20 cellular contexts compared by ENCODE assay signal in genomic region chr16:88973415-88974050, GRCh38. TPM values are rescaled to one million over a fixed set of nuclear protein-coding genes. Genes with fewer than 3 reads are reported as not detected.
DNase-seq lines count a peak whose midpoint lies in the region; TF ChIP-seq lines count a peak whose summit lies in the region.
"Had no signal": no experiment of that assay in that cellular context is flagged by ENCODE, and none has a peak within 500 bp of the region (broad histone marks: within the 10 kb centered on the region; RNA-seq: fewer than 3 reads in every experiment).

No MANE protein-coding gene starts in this region.

- peaks cover 100% of the 10 kb centered on the region for H3K4me1 ChIP-seq in OCI-LY3 (ENCODE audit: low read length)

- H3K27me3 Mint-ChIP-seq in CD14-positive monocyte (ENCODE audit: low read depth in 3 of 3) (peaks cover 0 to 15% (median 8%) of the 10 kb centered on the region in 3 donors), neural crest cell (ENCODE audit: low read depth) (no peaks in the 10 kb centered on the region)

- H3K27ac ChIP-seq in OCI-LY3 (ENCODE audit: low read length) (peak overlapping the region; percentile 91), WERI-Rb-1 (no peak overlapping the region)

- H3K4me3 Mint-ChIP-seq in CD14-positive monocyte (peak overlapping the region; percentile 61 to 99), neural crest cell (no peak overlapping the region)
- H3K4me3 Mint-ChIP-seq: HFFc6 had no signal

- TF ChIP-seq CTCF in CD14-positive monocyte (IDR thresholded peaks at IDR 0.05) (no peak), GM12875 (IDR thresholded peaks at IDR 0.05; ENCODE audit: borderline replicate concordance, insufficient read depth, low read depth, low read length) (no peak), OCI-LY3 (IDR thresholded peaks at IDR 0.05; ENCODE audit: low read depth, low read length) (no peak), neural crest cell (conservative IDR thresholded peaks at IDR 0.05) (no peak), WERI-Rb-1 (IDR thresholded peaks at IDR 0.05; ENCODE audit: low read depth, low read length) (no peak)

- peaks cover 82% of the 10 kb centered on the region for H3K4me1 Mint-ChIP-seq in CD14-positive monocyte
- peaks cover 10% of the 10 kb centered on the region for H3K4me1 Mint-ChIP-seq in neural crest cell

- intact Hi-C loops in CD14-positive monocyte (cut with micrococcal nuclease): no loop called here

- H3K9me3 ChIP-seq in OCI-LY3 (ENCODE audit: insufficient read depth, low read length): no peaks in the 10 kb centered on the region
- H3K9me3 ChIP-seq in WERI-Rb-1 (ENCODE audit: severe bottlenecking): no peaks in the 10 kb centered on the region
- H3K9me3 ChIP-seq: MG63 had no signal

- in situ Hi-C loops in ACHN (cut with HindIII; ENCODE audit: low pct_ligation_motif_present, low pct_unique_long_range_greater_than_20kb, low sequenced_read_pairs): no loop called here

- H2AFZ ChIP-seq in OCI-LY3 (ENCODE audit: low read depth, low read length): no peak overlapping the region

- H3K9ac ChIP-seq in OCI-LY3 (ENCODE audit: low read length): peak overlapping the region; percentile 92; the same call in 1 of the 2 replicates

- DNase-seq in CD14-positive monocyte (ENCODE audit: low spot score) (no peak), neural crest cell (ENCODE audit: low read depth, low spot score) (no peak), germinal center (ENCODE audit: low spot score) (no peak), ACHN (no peak), WERI-Rb-1 (no peak)
- DNase-seq in activated CD8-positive, alpha-beta memory T cell treated with anti-CD3 and anti-CD28 coated beads, Interleukin-2, amount 50 U/mL, for 48 hours: no peak
- DNase-seq: COR-L47, DMS 273 treated with DMSO at 0.1 percent for 48 hours, DND-41, HFFc6, Karpas-422, MG63, NCI-H1092 treated with DMSO at 0.1 percent for 48 hours, NCI-H146, NCI-H2029 treated with DMSO at 0.1 percent for 48 hours, NCI-H2171, NCI-H526, SIG-M5 had no signal

- H4K20me1 ChIP-seq in OCI-LY3 (ENCODE audit: insufficient read depth, low read length): no peaks in the 10 kb centered on the region

- H3K27ac Mint-ChIP-seq in CD14-positive monocyte (no peak overlapping the region), neural crest cell (ENCODE audit: unreplicated experiment) (peak overlapping the region; percentile 12)
- H3K27ac Mint-ChIP-seq: HFFc6 had no signal

- peak overlapping the region; percentile 62 for H3K4me2 ChIP-seq in OCI-LY3 (ENCODE audit: low read length)

- H3K4me3 ChIP-seq in GM12875 (ENCODE audit: low read depth, low read length) (peak overlapping the region; percentile 89), OCI-LY3 (ENCODE audit: low read length) (peak overlapping the region; percentile 65), WERI-Rb-1 (ENCODE audit: low read depth, low read length) (no peak overlapping the region)
- H3K4me3 ChIP-seq: MG63 had no signal

- H3K36me3 Mint-ChIP-seq in CD14-positive monocyte (peaks cover 23 to 33% of the 10 kb centered on the region in 2 donors), neural crest cell (ENCODE audit: low read depth) (no peaks in the 10 kb centered on the region)

- H3K36me3 ChIP-seq in OCI-LY3 (replicated peaks; ENCODE audit: low read depth, low read length) (peaks cover 11% of the 10 kb centered on the region), WERI-Rb-1 (no peaks in the 10 kb centered on the region)
- H3K36me3 ChIP-seq: MG63 had no signal

- H3K79me2 ChIP-seq in OCI-LY3 (ENCODE audit: low read length): peaks cover 56% of the 10 kb centered on the region

- H3K27me3 ChIP-seq in OCI-LY3 (ENCODE audit: low read depth, low read length) (no peaks in the 10 kb centered on the region), WERI-Rb-1 (ENCODE audit: insufficient read depth, low read depth, severe bottlenecking) (no peaks in the 10 kb centered on the region)
- H3K27me3 ChIP-seq: MG63 had no signal

- H3K9me3 Mint-ChIP-seq in CD14-positive monocyte (peaks cover 0 to 3% (median 0%) of the 10 kb centered on the region in 7 donors), neural crest cell (no peaks in the 10 kb centered on the region)
- H3K9me3 Mint-ChIP-seq: HFFc6 had no signal

RNA-seq across cellular contexts. Expression of gene CBFA2T3, which starts 3.5 kb away (rescaled TPM):
- 1 to 10 TPM; 5.3 to 6.2 TPM for polyA plus RNA-seq in CD14-positive monocyte
- total RNA-seq in neural crest cell: 3.6 and 4.6 TPM in 2 replicates
- total RNA-seq: HFFc6 had no signal
